8 cellular contexts compared by ENCODE assay signal in genomic region chr12:72141381-72141780, GRCh38.
A peak's percentile ranks its signal among the peaks of the same experiment; 100 is the strongest.
DNase-seq lines count a peak whose midpoint lies in the region; ATAC-seq and TF ChIP-seq lines count a peak whose summit lies in the region.

No MANE protein-coding gene starts in this region.

- no peak overlapping the region for H3K4me3 Mint-ChIP-seq in endothelial cell (ENCODE audit: unreplicated experiment)
- H3K4me3 Mint-ChIP-seq in activated CD4-positive, alpha-beta memory T cell treated with anti-CD3 and anti-CD28 coated beads, Interleukin-2, amount 10 ng/mL, durations not matched to agents 7 days and 5 days: no peak overlapping the region

- no peak overlapping the region for H3K4me3 ChIP-seq in tibial artery

- H3K9me3 ChIP-seq in tibial artery: peaks cover 0 to 5% (median 0%) of the 10 kb centered on the region in 3 donors

- intact Hi-C loops in tibial artery (cut with DNase I; ENCODE audit: low total_unique reads): no loop called here

- peaks cover 2% of the 10 kb centered on the region for H3K27me3 Mint-ChIP-seq in endothelial cell (ENCODE audit: unreplicated experiment)
- H3K27me3 Mint-ChIP-seq in activated CD4-positive, alpha-beta memory T cell treated with anti-CD3 and anti-CD28 coated beads, Interleukin-2, amount 10 ng/mL, durations not matched to agents 7 days and 5 days: no peaks in the 10 kb centered on the region

- no peak overlapping the region for H3K27ac ChIP-seq in tibial artery

- CTCF ChIA-PET in activated CD4-positive, alpha-beta memory T cell treated with anti-CD3 and anti-CD28 coated beads, Interleukin-2, amount 10 ng/mL, durations not matched to agents 7 days and 5 days (lab: Charles Lee): no interaction called here

- H3K27ac Mint-ChIP-seq in endothelial cell (ENCODE audit: unreplicated experiment): no peak overlapping the region
- H3K27ac Mint-ChIP-seq in activated CD4-positive, alpha-beta memory T cell treated with anti-CD3 and anti-CD28 coated beads, Interleukin-2, amount 10 ng/mL, durations not matched to agents 7 days and 5 days: no peak overlapping the region

- peak; percentile 29 for TF ChIP-seq CTCF in GM13977 (IDR thresholded peaks at IDR 0.05; ENCODE audit: extremely low read depth, insufficient read depth, missing control alignments)
- peak; percentile 35 for TF ChIP-seq CTCF in endothelial cell (IDR thresholded peaks at IDR 0.05; ENCODE audit: unreplicated experiment)
- no peak for TF ChIP-seq CTCF in tibial artery (IDR thresholded peaks at IDR 0.05)

- peaks cover 5% of the 10 kb centered on the region for H3K4me1 Mint-ChIP-seq in endothelial cell (ENCODE audit: unreplicated experiment)
- H3K4me1 Mint-ChIP-seq in activated CD4-positive, alpha-beta memory T cell treated with anti-CD3 and anti-CD28 coated beads, Interleukin-2, amount 10 ng/mL, durations not matched to agents 7 days and 5 days: no peaks in the 10 kb centered on the region

- no peaks in the 10 kb centered on the region for H3K36me3 Mint-ChIP-seq in endothelial cell (ENCODE audit: low read depth, unreplicated experiment)
- H3K36me3 Mint-ChIP-seq in activated CD4-positive, alpha-beta memory T cell treated with anti-CD3 and anti-CD28 coated beads, Interleukin-2, amount 10 ng/mL, durations not matched to agents 7 days and 5 days (ENCODE audit: low read depth): no peaks in the 10 kb centered on the region

- H3K27me3 ChIP-seq in tibial artery: no peaks in the 10 kb centered on the region

- H3K4me1 ChIP-seq in tibial artery: no peaks in the 10 kb centered on the region

- H3K36me3 ChIP-seq in tibial artery: no peaks in the 10 kb centered on the region

- DNase-seq in GM13977 (ENCODE audit: low spot score) (peak; percentile 45), HuH-7 (ENCODE audit: low spot score) (peak; percentile 23), endothelial cell (ENCODE audit: low spot score) (no peak), NCI-H774 (lab: John Stamatoyannopoulos, UW) (no peak), tibial artery (no peak), NCI-H1417 treated with DMSO at 0.1 percent for 48 hours (lab: John Stamatoyannopoulos, UW) (no peak)
- DNase-seq in activated CD4-positive, alpha-beta memory T cell treated with anti-CD3 and anti-CD28 coated beads, Interleukin-2, amount 10 ng/mL, durations not matched to agents 7 days and 5 days: no peak

- ATAC-seq in GM21723 (IDR thresholded peaks at IDR 0.05; ENCODE audit: unreplicated experiment): peak; percentile 97

- POLR2A ChIA-PET in activated CD4-positive, alpha-beta memory T cell treated with anti-CD3 and anti-CD28 coated beads, Interleukin-2, amount 10 ng/mL, durations not matched to agents 7 days and 5 days (lab: Charles Lee): no interaction called here

- in situ Hi-C loops in GM13977 (cut with MboI; ENCODE audit: low pct_unique_long_range_greater_than_20kb, low sequenced_read_pairs, unreplicated experiment): no loop called here

- H3K9me3 Mint-ChIP-seq in endothelial cell (ENCODE audit: unreplicated experiment): peaks cover 8% of the 10 kb centered on the region
- H3K9me3 Mint-ChIP-seq in activated CD4-positive, alpha-beta memory T cell treated with anti-CD3 and anti-CD28 coated beads, Interleukin-2, amount 10 ng/mL, durations not matched to agents 7 days and 5 days: no peaks in the 10 kb centered on the region

Comparison
In these comparisons a context has a peak if more than half of its experiments do, and no peak if none do; other contexts are left out.
1. DNase-seq: peak in GM13977 (single experiment) and HuH-7 (single experiment); none in endothelial cell (single experiment), NCI-H774 (single experiment), tibial artery (0 of 2), NCI-H1417 treated with DMSO at 0.1 percent for 48 hours (single experiment) and activated CD4-positive, alpha-beta memory T cell treated with anti-CD3 and anti-CD28 coated beads, Interleukin-2, amount 10 ng/mL, durations not matched to agents 7 days and 5 days (single experiment).
2. CTCF ChIP-seq: peak in GM13977 (single experiment) and endothelial cell (single experiment); none in tibial artery (0 of 2).